12 cellular contexts compared by ENCODE assay signal in genomic region chr14:61385002-61385685, GRCh38.
DNase-seq lines count a peak whose midpoint lies in the region; ATAC-seq and TF ChIP-seq lines count a peak whose summit lies in the region.
"Had no signal": no experiment of that assay in that cellular context is flagged by ENCODE, and none has a peak within 500 bp of the region (broad histone marks: within the 10 kb centered on the region; RNA-seq: fewer than 3 reads in every experiment).

No MANE protein-coding gene starts in this region.

- no peaks in the 10 kb centered on the region for H3K4me1 ChIP-seq in H9 (ENCODE audit: insufficient read depth, low read length)

- no peaks in the 10 kb centered on the region for H3K27me3 ChIP-seq in H9 (ENCODE audit: insufficient read depth, low read length)
- H3K27me3 ChIP-seq: neutrophil had no signal

- H3K4me1 Mint-ChIP-seq in activated naive CD8-positive, alpha-beta T cell treated with anti-CD3 and anti-CD28 coated beads for 36 hours: peaks cover 27% of the 10 kb centered on the region
- no peaks in the 10 kb centered on the region for H3K4me1 Mint-ChIP-seq in stimulated activated effector memory CD8-positive, alpha-beta T cell treated with anti-CD3 and anti-CD28 coated beads, Interleukin-12 subunit alpha, Interleukin-12 subunit beta, amount 100 ng/mL, for 72 hours
- H3K4me1 Mint-ChIP-seq in H9: 0 out of 4 replicates have a peak, but pooled peaks cover 0 to 6% of the 10 kb centered on the region in 2 experiments

- H3K9ac ChIP-seq in H9 (ENCODE audit: extremely low read depth, insufficient read length, low read length): no peak overlapping the region

- no peaks in the 10 kb centered on the region for H3K79me2 ChIP-seq in H9 (ENCODE audit: insufficient read depth, low read length)

- no peaks in the 10 kb centered on the region for H3K9me3 ChIP-seq in H9 (ENCODE audit: control insufficient read depth, low read depth, low read length)
- H3K9me3 ChIP-seq: neutrophil had no signal

- H3K23ac ChIP-seq in H9 (ENCODE audit: insufficient read length, low read depth, low read length): no peak overlapping the region

- H2AFZ ChIP-seq in H9 (ENCODE audit: low read length): no peak overlapping the region

- no peak overlapping the region for H4K5ac ChIP-seq in H9 (ENCODE audit: insufficient read length, low read depth, low read length)

- no peak overlapping the region for H2AK5ac ChIP-seq in H9 (ENCODE audit: insufficient read length, low read length)

- H3K18ac ChIP-seq in H9 (ENCODE audit: insufficient read length, low read depth, low read length): no peak overlapping the region

- H3K79me1 ChIP-seq in H9 (ENCODE audit: insufficient read depth, low read depth, low read length, poor library complexity, severe bottlenecking): no peaks in the 10 kb centered on the region

- no peak overlapping the region for H2BK12ac ChIP-seq in H9 (ENCODE audit: insufficient read length, low read depth, low read length)

- peaks cover 30% of the 10 kb centered on the region for H3K36me3 Mint-ChIP-seq in activated naive CD8-positive, alpha-beta T cell treated with anti-CD3 and anti-CD28 coated beads for 36 hours
- H3K36me3 Mint-ChIP-seq in stimulated activated effector memory CD8-positive, alpha-beta T cell treated with anti-CD3 and anti-CD28 coated beads, Interleukin-12 subunit alpha, Interleukin-12 subunit beta, amount 100 ng/mL, for 72 hours: peaks cover 25% of the 10 kb centered on the region
- no peaks in the 10 kb centered on the region for H3K36me3 Mint-ChIP-seq in H9 (ENCODE audit: insufficient read depth in 1 of 3, low read depth in 3 of 3)
- H3K36me3 Mint-ChIP-seq: brain had no signal

- no peak overlapping the region for H4K91ac ChIP-seq in H9 (ENCODE audit: insufficient read length, low read depth, low read length)

- no peaks in the 10 kb centered on the region for H3K23me2 ChIP-seq in H9 (ENCODE audit: insufficient read length, low read depth, low read length, poor library complexity, severe bottlenecking)

- no peak overlapping the region for H3T11ph ChIP-seq in H9 (ENCODE audit: low read length)

- H3K27ac Mint-ChIP-seq in activated naive CD8-positive, alpha-beta T cell treated with anti-CD3 and anti-CD28 coated beads for 36 hours: no peak overlapping the region
- H3K27ac Mint-ChIP-seq in stimulated activated effector memory CD8-positive, alpha-beta T cell treated with anti-CD3 and anti-CD28 coated beads, Interleukin-12 subunit alpha, Interleukin-12 subunit beta, amount 100 ng/mL, for 72 hours: no peak overlapping the region
- no peak overlapping the region for H3K27ac Mint-ChIP-seq in H9
- H3K27ac Mint-ChIP-seq: brain had no signal

- no peak overlapping the region for H2BK120ac ChIP-seq in H9 (ENCODE audit: low read depth, low read length, poor library complexity, severe bottlenecking)

- no peaks in the 10 kb centered on the region for H3K9me3 Mint-ChIP-seq in activated naive CD8-positive, alpha-beta T cell treated with anti-CD3 and anti-CD28 coated beads for 36 hours
- no peaks in the 10 kb centered on the region for H3K9me3 Mint-ChIP-seq in stimulated activated effector memory CD8-positive, alpha-beta T cell treated with anti-CD3 and anti-CD28 coated beads, Interleukin-12 subunit alpha, Interleukin-12 subunit beta, amount 100 ng/mL, for 72 hours
- no peaks in the 10 kb centered on the region for H3K9me3 Mint-ChIP-seq in H9
- H3K9me3 Mint-ChIP-seq: brain had no signal

- no peak overlapping the region for H3K4me2 ChIP-seq in H9 (ENCODE audit: insufficient read depth, insufficient read length, low read length)

- no peaks in the 10 kb centered on the region for H3K27me3 Mint-ChIP-seq in activated naive CD8-positive, alpha-beta T cell treated with anti-CD3 and anti-CD28 coated beads for 36 hours
- H3K27me3 Mint-ChIP-seq in H9 (ENCODE audit: low read depth): no peaks in the 10 kb centered on the region

- no peak overlapping the region for H3K14ac ChIP-seq in H9 (ENCODE audit: insufficient read depth, low read length)

- no peaks in the 10 kb centered on the region for H4K20me1 ChIP-seq in H9 (ENCODE audit: control insufficient read depth, insufficient read depth, insufficient read length)

- H3K56ac ChIP-seq in H9 (ENCODE audit: insufficient read length, low read depth, low read length): no peak overlapping the region

- DNase-seq in activated gamma-delta T cell treated with Interleukin-2 at 50 U/mL for 16 hours (peak; percentile 65), activated gamma-delta T cell (lab: John Stamatoyannopoulos, UW) (no peak), T-helper 1 cell (peak in 4 of 5 donors; percentile 23 to 81 (median 48)), SKM-1 (lab: John Stamatoyannopoulos, UW; ENCODE audit: unreplicated experiment) (no peak), H9 (no peak)
- peak; percentile 48 for DNase-seq in activated naive CD8-positive, alpha-beta T cell treated with anti-CD3 and anti-CD28 coated beads for 36 hours
- DNase-seq in stimulated activated effector memory CD8-positive, alpha-beta T cell treated with anti-CD3 and anti-CD28 coated beads, Interleukin-12 subunit alpha, Interleukin-12 subunit beta, amount 100 ng/mL, for 72 hours (ENCODE audit: low spot score in 2 of 2): peak in 1 of 2 donors; percentile 69

- H2BK20ac ChIP-seq in H9 (ENCODE audit: low read depth, low read length, poor library complexity, severe bottlenecking): no peak overlapping the region

- H3K27ac ChIP-seq in H9 (ENCODE audit: insufficient read length, low read depth, low read length): no peak overlapping the region
- H3K27ac ChIP-seq: neutrophil, SK-N-MC had no signal

- WGBS in H9 (ENCODE audit: extremely low coverage, insufficient read length, low lambda C conversion rate): no CpG with 5 or more reads among the region's 6 CpGs

- H3K4me3 Mint-ChIP-seq in activated naive CD8-positive, alpha-beta T cell treated with anti-CD3 and anti-CD28 coated beads for 36 hours: no peak overlapping the region
- no peak overlapping the region for H3K4me3 Mint-ChIP-seq in stimulated activated effector memory CD8-positive, alpha-beta T cell treated with anti-CD3 and anti-CD28 coated beads, Interleukin-12 subunit alpha, Interleukin-12 subunit beta, amount 100 ng/mL, for 72 hours
- H3K4me3 Mint-ChIP-seq in H9: no peak overlapping the region
- H3K4me3 Mint-ChIP-seq: brain had no signal

- no peak overlapping the region for H4K8ac ChIP-seq in H9 (replicated peaks; ENCODE audit: insufficient read length, low read depth, low read length)

- H2BK5ac ChIP-seq in H9 (ENCODE audit: insufficient read length, low read length): no peak overlapping the region

- H3K4ac ChIP-seq in H9 (ENCODE audit: low read depth, low read length): no peak overlapping the region

- peak; percentile 65 for ATAC-seq in stimulated activated effector memory CD8-positive, alpha-beta T cell treated with anti-CD3 and anti-CD28 coated beads, Interleukin-12 subunit alpha, Interleukin-12 subunit beta, amount 100 ng/mL, for 72 hours
- ATAC-seq in GM21360 (IDR thresholded peaks at IDR 0.05; ENCODE audit: unreplicated experiment): no peak
- ATAC-seq: HCT116 had no signal

- H2BK15ac ChIP-seq in H9 (ENCODE audit: low read depth, low read length): no peak overlapping the region

- no peak for TF ChIP-seq CTCF in H9 (conservative IDR thresholded peaks at IDR 0.05)

Comparison
In these comparisons a context has a peak if more than half of its experiments do, and no peak if none do; other contexts are left out.
1. DNase-seq: peak in activated gamma-delta T cell treated with Interleukin-2 at 50 U/mL for 16 hours (single experiment), T-helper 1 cell (4 of 5) and activated naive CD8-positive, alpha-beta T cell treated with anti-CD3 and anti-CD28 coated beads for 36 hours (single experiment); none in activated gamma-delta T cell (single experiment), SKM-1 (single experiment) and H9 (single experiment).